In the genomic region with DNA sequence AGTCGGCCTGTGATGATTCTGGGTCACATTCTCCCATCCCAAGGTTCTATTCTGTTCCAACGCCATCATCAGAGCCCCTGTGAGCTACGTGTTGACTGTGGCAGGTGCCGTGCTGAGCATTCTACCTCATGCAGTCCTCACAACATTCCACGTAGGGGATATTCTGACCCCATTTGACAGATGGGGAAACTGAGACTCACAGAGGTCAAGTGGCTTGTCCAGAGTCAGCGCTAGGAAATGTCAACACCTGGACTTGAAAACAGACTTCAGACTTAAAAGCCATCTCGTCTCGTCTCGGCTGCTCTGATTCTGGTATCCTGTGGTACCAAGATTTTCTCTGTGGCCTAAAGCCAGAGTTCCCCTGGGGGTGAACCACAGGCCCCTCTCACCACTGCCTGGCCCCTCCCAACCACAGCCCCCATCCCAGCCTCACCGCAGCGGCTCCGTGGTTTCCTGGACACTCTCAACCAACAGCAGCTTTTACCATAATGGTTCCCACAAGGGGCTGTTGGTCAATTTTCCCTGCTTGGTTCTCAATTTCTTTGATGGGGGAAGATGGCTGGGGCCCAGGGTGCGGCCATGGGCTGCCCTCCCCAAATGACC, we compare ENCODE assay signal across 13 cellular contexts. TPM values are rescaled to one million over a fixed set of nuclear protein-coding genes. Genes with fewer than 3 reads are reported as not detected.
DNase-seq lines count a peak whose midpoint lies in the region; ATAC-seq and TF ChIP-seq lines count a peak whose summit lies in the region.
"Had no signal": no experiment of that assay in that cellular context is flagged by ENCODE, and none has a peak within 500 bp of the region (broad histone marks: within the 10 kb centered on the region; RNA-seq: fewer than 3 reads in every experiment).

No MANE protein-coding gene starts in this region.

- peak in 2 of 3 experiments; percentile 16 to 39 for DNase-seq in activated CD8-positive, alpha-beta memory T cell treated with anti-CD3 and anti-CD28 coated beads for 48 hours (ENCODE audit: low read depth in 2 of 3, low spot score in 2 of 3)
- no peak for DNase-seq in activated CD8-positive, alpha-beta memory T cell treated with anti-CD3 and anti-CD28 coated beads, Interleukin-2, amount 50 U/mL, for 4 hours
- DNase-seq in activated B cell treated with CpG ODN at 0.5 μM for 24 hours: no peak
- peak; percentile 59 for DNase-seq in stimulated activated CD8-positive, alpha-beta memory T cell treated with anti-CD3 and anti-CD28 coated beads, Interleukin-4, amount 100 ng/mL, for 48 hours
- DNase-seq in NCI-H226: no peak
- DNase-seq: ACHN; DMS 273 treated with DMSO at 0.1 percent for 48 hours; effector CD8-positive, alpha-beta T cell; foreskin melanocyte had no signal

- no peak overlapping the region for H3K27ac Mint-ChIP-seq in activated B cell treated with CpG ODN at 0.5 μM for 24 hours
- H3K27ac Mint-ChIP-seq: nephron had no signal

- peaks cover 5% of the 10 kb centered on the region for H3K9me3 Mint-ChIP-seq in activated B cell treated with CpG ODN at 0.5 μM for 24 hours
- H3K9me3 Mint-ChIP-seq: nephron had no signal

- peaks cover 29% of the 10 kb centered on the region for H3K27me3 Mint-ChIP-seq in activated B cell treated with CpG ODN at 0.5 μM for 24 hours

- POLR2A ChIA-PET in activated B cell treated with CpG ODN at 0.5 μM for 24 hours (lab: Charles Lee): interaction anchor here (0.6 to 1.1 kb wide), 2 partner anchors 11 to 1713 kb away, joined by 4 to 5 read pairs; no protein-coding TSS in a partner anchor

- CTCF ChIA-PET in activated B cell treated with CpG ODN at 0.5 μM for 24 hours (lab: Charles Lee): no interaction called here

- peaks cover 4% of the 10 kb centered on the region for H3K4me1 Mint-ChIP-seq in activated B cell treated with CpG ODN at 0.5 μM for 24 hours

- H3K4me3 Mint-ChIP-seq in activated B cell treated with CpG ODN at 0.5 μM for 24 hours: no peak overlapping the region
- H3K4me3 Mint-ChIP-seq: nephron had no signal

- H3K36me3 Mint-ChIP-seq in activated B cell treated with CpG ODN at 0.5 μM for 24 hours (ENCODE audit: low read depth): no peaks in the 10 kb centered on the region

- ATAC-seq in HG02642 (IDR thresholded peaks at IDR 0.05; ENCODE audit: poor library complexity, unreplicated experiment): peak; percentile 47
- peak; percentile 28 for ATAC-seq in activated B cell treated with CpG ODN at 0.5 μM for 24 hours (ENCODE audit: low read depth)
- ATAC-seq in HG02759 (IDR thresholded peaks at IDR 0.05; ENCODE audit: unreplicated experiment): no peak
- no peak for ATAC-seq in HG02870 (IDR thresholded peaks at IDR 0.05; ENCODE audit: unreplicated experiment)

- TF ChIP-seq CTCF in activated B cell treated with CpG ODN at 0.5 μM for 24 hours (IDR thresholded peaks at IDR 0.05): no peak

- intact Hi-C loops in activated B cell treated with CpG ODN at 0.5 μM for 24 hours (cut with micrococcal nuclease): no loop called here

RNA-seq across cellular contexts. Expression of a gene that starts 39.6 kb away (rescaled TPM):
- total RNA-seq in activated B cell treated with CpG ODN at 0.5 μM for 24 hours: 0.71 and 0.81 TPM in 2 replicates

Comparison
In these comparisons a context has a peak if more than half of its experiments do, and no peak if none do; other contexts are left out.
1. DNase-seq: peak in activated CD8-positive, alpha-beta memory T cell treated with anti-CD3 and anti-CD28 coated beads for 48 hours (2 of 3) and stimulated activated CD8-positive, alpha-beta memory T cell treated with anti-CD3 and anti-CD28 coated beads, Interleukin-4, amount 100 ng/mL, for 48 hours (single experiment); none in activated CD8-positive, alpha-beta memory T cell treated with anti-CD3 and anti-CD28 coated beads, Interleukin-2, amount 50 U/mL, for 4 hours (single experiment), activated B cell treated with CpG ODN at 0.5 μM for 24 hours (single experiment) and NCI-H226 (single experiment).
2. ATAC-seq: peak in HG02642 (single experiment) and activated B cell treated with CpG ODN at 0.5 μM for 24 hours (single experiment); none in HG02759 (single experiment) and HG02870 (single experiment).